In the genomic region with DNA sequence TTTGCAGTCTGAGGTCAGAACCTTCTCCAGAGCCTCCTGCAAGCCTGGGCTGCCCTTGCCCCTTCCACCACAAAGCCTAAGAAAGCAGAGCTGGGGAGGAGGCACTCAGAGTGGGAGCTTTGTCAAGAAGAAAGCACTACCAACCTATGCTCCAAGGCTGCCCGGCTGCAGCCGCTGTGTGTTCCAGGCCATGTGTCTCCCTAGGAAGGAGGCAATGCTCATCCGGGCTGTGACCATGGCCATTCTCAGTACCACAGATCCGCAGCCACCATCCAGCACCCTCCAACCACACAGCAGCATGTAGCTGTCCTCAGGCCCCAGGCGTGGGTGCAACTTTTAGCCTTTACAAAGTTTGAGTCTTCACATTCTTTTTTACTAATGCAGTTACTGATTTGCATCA, we compare ENCODE assay signal across 1 cellular context.
TF ChIP-seq lines count a peak whose summit lies in the region.

No MANE protein-coding gene starts in this region.

TF ChIP-seq in GM12878, 131 proteins besides CTCF, POLR2A, EP300 and RAD21:
- TF ChIP-seq SKIL (IDR thresholded peaks at IDR 0.05; ENCODE audit: low read depth, poor library complexity, severe bottlenecking), result no peak
- no peak for TF ChIP-seq USF1 (IDR thresholded peaks at IDR 0.05; ENCODE audit: borderline replicate concordance, extremely low read length, insufficient read depth, low read depth, low read length)
- no peak for TF ChIP-seq SREBF1 (IDR thresholded peaks at IDR 0.05; ENCODE audit: low read length)
- TF ChIP-seq, protein P1, sequence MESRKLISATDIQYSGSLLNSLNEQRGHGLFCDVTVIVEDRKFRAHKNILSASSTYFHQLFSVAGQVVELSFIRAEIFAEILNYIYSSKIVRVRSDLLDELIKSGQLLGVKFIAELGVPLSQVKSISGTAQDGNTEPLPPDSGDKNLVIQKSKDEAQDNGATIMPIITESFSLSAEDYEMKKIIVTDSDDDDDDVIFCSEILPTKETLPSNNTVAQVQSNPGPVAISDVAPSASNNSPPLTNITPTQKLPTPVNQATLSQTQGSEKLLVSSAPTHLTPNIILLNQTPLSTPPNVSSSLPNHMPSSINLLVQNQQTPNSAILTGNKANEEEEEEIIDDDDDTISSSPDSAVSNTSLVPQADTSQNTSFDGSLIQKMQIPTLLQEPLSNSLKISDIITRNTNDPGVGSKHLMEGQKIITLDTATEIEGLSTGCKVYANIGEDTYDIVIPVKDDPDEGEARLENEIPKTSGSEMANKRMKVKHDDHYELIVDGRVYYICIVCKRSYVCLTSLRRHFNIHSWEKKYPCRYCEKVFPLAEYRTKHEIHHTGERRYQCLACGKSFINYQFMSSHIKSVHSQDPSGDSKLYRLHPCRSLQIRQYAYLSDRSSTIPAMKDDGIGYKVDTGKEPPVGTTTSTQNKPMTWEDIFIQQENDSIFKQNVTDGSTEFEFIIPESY (IDR thresholded peaks at IDR 0.05), result no peak
- TF ChIP-seq GATAD2B (conservative IDR thresholded peaks at IDR 0.05; ENCODE audit: low read depth), result no peak
- no peak for TF ChIP-seq MTA2 (IDR thresholded peaks at IDR 0.05; ENCODE audit: low read depth)
- TF ChIP-seq, protein P2, sequence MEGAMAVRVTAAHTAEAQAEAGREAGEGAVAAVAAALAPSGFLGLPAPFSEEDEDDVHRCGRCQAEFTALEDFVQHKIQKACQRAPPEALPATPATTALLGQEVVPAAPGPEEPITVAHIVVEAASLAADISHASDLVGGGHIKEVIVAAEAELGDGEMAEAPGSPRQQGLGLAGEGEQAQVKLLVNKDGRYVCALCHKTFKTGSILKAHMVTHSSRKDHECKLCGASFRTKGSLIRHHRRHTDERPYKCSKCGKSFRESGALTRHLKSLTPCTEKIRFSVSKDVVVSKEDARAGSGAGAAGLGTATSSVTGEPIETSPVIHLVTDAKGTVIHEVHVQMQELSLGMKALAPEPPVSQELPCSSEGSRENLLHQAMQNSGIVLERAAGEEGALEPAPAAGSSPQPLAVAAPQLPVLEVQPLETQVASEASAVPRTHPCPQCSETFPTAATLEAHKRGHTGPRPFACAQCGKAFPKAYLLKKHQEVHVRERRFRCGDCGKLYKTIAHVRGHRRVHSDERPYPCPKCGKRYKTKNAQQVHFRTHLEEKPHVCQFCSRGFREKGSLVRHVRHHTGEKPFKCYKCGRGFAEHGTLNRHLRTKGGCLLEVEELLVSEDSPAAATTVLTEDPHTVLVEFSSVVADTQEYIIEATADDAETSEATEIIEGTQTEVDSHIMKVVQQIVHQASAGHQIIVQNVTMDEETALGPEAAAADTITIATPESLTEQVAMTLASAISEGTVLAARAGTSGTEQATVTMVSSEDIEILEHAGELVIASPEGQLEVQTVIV (IDR thresholded peaks at IDR 0.05; ENCODE audit: borderline replicate concordance, partially characterized antibody), result no peak
- TF ChIP-seq NRF1 (conservative IDR thresholded peaks at IDR 0.05; ENCODE audit: low read depth, low read length), result no peak
- TF ChIP-seq TARDBP (IDR thresholded peaks at IDR 0.05; ENCODE audit: borderline replicate concordance), result no peak
- no peak for TF ChIP-seq ATF7 (IDR thresholded peaks at IDR 0.05; ENCODE audit: low read depth)
- no peak for TF ChIP-seq FOXM1 (IDR thresholded peaks at IDR 0.05; ENCODE audit: low read depth, low read length)
- TF ChIP-seq SUZ12 (IDR thresholded peaks at IDR 0.05; ENCODE audit: unreplicated experiment), result no peak
- no peak for TF ChIP-seq BACH1 (IDR thresholded peaks at IDR 0.05; ENCODE audit: borderline replicate concordance)
- TF ChIP-seq, protein P3, sequence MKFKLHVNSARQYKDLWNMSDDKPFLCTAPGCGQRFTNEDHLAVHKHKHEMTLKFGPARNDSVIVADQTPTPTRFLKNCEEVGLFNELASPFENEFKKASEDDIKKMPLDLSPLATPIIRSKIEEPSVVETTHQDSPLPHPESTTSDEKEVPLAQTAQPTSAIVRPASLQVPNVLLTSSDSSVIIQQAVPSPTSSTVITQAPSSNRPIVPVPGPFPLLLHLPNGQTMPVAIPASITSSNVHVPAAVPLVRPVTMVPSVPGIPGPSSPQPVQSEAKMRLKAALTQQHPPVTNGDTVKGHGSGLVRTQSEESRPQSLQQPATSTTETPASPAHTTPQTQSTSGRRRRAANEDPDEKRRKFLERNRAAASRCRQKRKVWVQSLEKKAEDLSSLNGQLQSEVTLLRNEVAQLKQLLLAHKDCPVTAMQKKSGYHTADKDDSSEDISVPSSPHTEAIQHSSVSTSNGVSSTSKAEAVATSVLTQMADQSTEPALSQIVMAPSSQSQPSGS (IDR thresholded peaks at IDR 0.05; ENCODE audit: low read length), result no peak
- TF ChIP-seq IKZF1 (conservative IDR thresholded peaks at IDR 0.05), result no peak
- no peak for TF ChIP-seq IRF5 (IDR thresholded peaks at IDR 0.05; ENCODE audit: borderline replicate concordance)
